ENCODE assay signal across 8 cellular contexts in genomic region chr10:103193107-103193819, GRCh38. TPM values are rescaled to one million over a fixed set of nuclear protein-coding genes. Genes with fewer than 3 reads are reported as not detected.
DNase-seq lines count a peak whose midpoint lies in the region; ATAC-seq, FAIRE-seq and TF ChIP-seq lines count a peak whose summit lies in the region.

NT5C2 (minus strand) TSS chr10:103193272; CDS start chr10:103174958, 18,314 bp downstream.

- H3K4me1 ChIP-seq in MM.1S (ENCODE audit: low read length) (peaks cover 25% of the 10 kb centered on the region), upper lobe of left lung (peaks cover 39 to 56% (median 51%) of the 10 kb centered on the region in 4 donors)

- H3K9me3 Mint-ChIP-seq in T-helper 1 cell treated with Interleukin-12 subunit alpha and Interleukin-12 subunit beta and Interleukin-4 antibody, amounts not matched to agents 30 μg/mL and 1 μg/mL, for 36 hours = no peaks in the 10 kb centered on the region
- H3K9me3 Mint-ChIP-seq in progenitor cell of endocrine pancreas (ENCODE audit: low read depth) = no peaks in the 10 kb centered on the region

- TF ChIP-seq EP300 in upper lobe of left lung (IDR thresholded peaks at IDR 0.05) = no peak

- peak within 1 kb of the TSS; percentile 99 for H3K4me3 Mint-ChIP-seq in T-helper 1 cell treated with Interleukin-12 subunit alpha and Interleukin-12 subunit beta and Interleukin-4 antibody, amounts not matched to agents 30 μg/mL and 1 μg/mL, for 36 hours
- peak within 1 kb of the TSS; percentile 99 for H3K4me3 Mint-ChIP-seq in progenitor cell of endocrine pancreas (ENCODE audit: low read depth)

- peak within 1 kb of the TSS; percentile 96 for H3K9ac ChIP-seq in MM.1S (ENCODE audit: low read length)

- no peak for FAIRE-seq in H54 (lab: Jason Lieb, UNC)

- H3F3A ChIP-seq in MM.1S (ENCODE audit: insufficient read depth, low read length) = peaks cover 9% of the 10 kb centered on the region; the same call in 1 of the 2 replicates

- H3K79me2 ChIP-seq in MM.1S (ENCODE audit: low read length) = peaks cover 46% of the 10 kb centered on the region

- H3K4me2 ChIP-seq in MM.1S (ENCODE audit: low read depth, low read length) = peak within 1 kb of the TSS; percentile 99

- H3K27ac Mint-ChIP-seq in T-helper 1 cell treated with Interleukin-12 subunit alpha and Interleukin-12 subunit beta and Interleukin-4 antibody, amounts not matched to agents 30 μg/mL and 1 μg/mL, for 36 hours = peak within 1 kb of the TSS; percentile 100
- peak within 1 kb of the TSS; percentile 99 for H3K27ac Mint-ChIP-seq in progenitor cell of endocrine pancreas

- peaks cover 37% of the 10 kb centered on the region for H3K4me1 Mint-ChIP-seq in T-helper 1 cell treated with Interleukin-12 subunit alpha and Interleukin-12 subunit beta and Interleukin-4 antibody, amounts not matched to agents 30 μg/mL and 1 μg/mL, for 36 hours (ENCODE audit: low read depth)
- H3K4me1 Mint-ChIP-seq in progenitor cell of endocrine pancreas (ENCODE audit: low read depth) = peaks cover 35% of the 10 kb centered on the region

- no peaks in the 10 kb centered on the region for H3K27me3 ChIP-seq in MM.1S (replicated peaks; ENCODE audit: insufficient read depth, low read length)
- no peaks in the 10 kb centered on the region for H3K27me3 ChIP-seq in upper lobe of left lung

- H3K36me3 Mint-ChIP-seq in T-helper 1 cell treated with Interleukin-12 subunit alpha and Interleukin-12 subunit beta and Interleukin-4 antibody, amounts not matched to agents 30 μg/mL and 1 μg/mL, for 36 hours (ENCODE audit: low read depth) = peaks cover 13% of the 10 kb centered on the region
- peaks cover 4% of the 10 kb centered on the region for H3K36me3 Mint-ChIP-seq in progenitor cell of endocrine pancreas (ENCODE audit: insufficient read depth)

- no peaks in the 10 kb centered on the region; the same call in 1 of the 2 replicates for H4K20me1 ChIP-seq in MM.1S (ENCODE audit: insufficient read depth, low read length)

- peak within 1 kb of the TSS; percentile 80; the same call in 1 of the 2 replicates for H3K27ac ChIP-seq in MM.1S (ENCODE audit: low read length)
- H3K27ac ChIP-seq in upper lobe of left lung = peak within 1 kb of the TSS; percentile 96 to 99 (median 98)

- intact Hi-C loops in left cardiac atrium (cut with DNase I) = loop anchor here in 1 of 2 donors (5.0 to 10.0 kb wide), 2 partner anchors 46 to 52 kb away; partner anchors contain the start of gene RPEL1

- in situ Hi-C loops in G401 (cut with HindIII; ENCODE audit: low sequenced_read_pairs) = no loop called here

- TF ChIP-seq CTCF in MM.1S (IDR thresholded peaks at IDR 0.05; ENCODE audit: low read length) (no peak), progenitor cell of endocrine pancreas (IDR thresholded peaks at IDR 0.05; ENCODE audit: unreplicated experiment) (no peak), upper lobe of left lung (IDR thresholded peaks at IDR 0.05) (no peak)

- no peaks in the 10 kb centered on the region for H3K9me2 ChIP-seq in MM.1S (replicated peaks; ENCODE audit: insufficient read depth, low read length)

- peak within 1 kb of the TSS; percentile 97 for H2AFZ ChIP-seq in MM.1S (ENCODE audit: low read length)

- WGBS in upper lobe of left lung, 2 donors = 23 to 67% methylated on average over 2 to 9 of the region's 62 CpGs

- H3K36me3 ChIP-seq in MM.1S (replicated peaks; ENCODE audit: insufficient read depth, low read length) = no peaks in the 10 kb centered on the region
- H3K36me3 ChIP-seq in upper lobe of left lung = no peaks in the 10 kb centered on the region

- no peaks in the 10 kb centered on the region for H3K27me3 Mint-ChIP-seq in T-helper 1 cell treated with Interleukin-12 subunit alpha and Interleukin-12 subunit beta and Interleukin-4 antibody, amounts not matched to agents 30 μg/mL and 1 μg/mL, for 36 hours (ENCODE audit: low read depth)
- H3K27me3 Mint-ChIP-seq in progenitor cell of endocrine pancreas = no peaks in the 10 kb centered on the region

- H3K4me3 ChIP-seq in MM.1S (ENCODE audit: low read length) = peak within 1 kb of the TSS; percentile 97
- peak within 1 kb of the TSS; percentile 66 to 93 (median 88) for H3K4me3 ChIP-seq in upper lobe of left lung

- DNase-seq in G401 (ENCODE audit: low spot score) = peak; percentile 70
- DNase-seq in H54 (ENCODE audit: insufficient read length, low spot score) = peak; percentile 63
- peak; percentile 78 for DNase-seq in MM.1S
- DNase-seq in amniotic epithelial cell (ENCODE audit: low read depth) = peak; percentile 71
- peak; percentile 85 for DNase-seq in left cardiac atrium
- DNase-seq in progenitor cell of endocrine pancreas (ENCODE audit: low spot score, unreplicated experiment) = peak; percentile 60
- DNase-seq in upper lobe of left lung = peak; percentile 82 to 97

- TF ChIP-seq POLR2A in H54 (IDR thresholded peaks at IDR 0.05; ENCODE audit: low read depth, low read length) (peak; percentile 78), upper lobe of left lung (IDR thresholded peaks at IDR 0.05) (peak in 1 of 4 donors; percentile 13)

- H3K9me3 ChIP-seq in MM.1S (replicated peaks; ENCODE audit: insufficient read depth, low read length) = no peaks in the 10 kb centered on the region
- no peaks in the 10 kb centered on the region for H3K9me3 ChIP-seq in upper lobe of left lung

- ATAC-seq in left cardiac atrium = peak; percentile 95 to 97
- peak; percentile 94 to 97 for ATAC-seq in upper lobe of left lung (ENCODE audit: low FRiP score in 2 of 2)

RNA-seq across cellular contexts. Expression of gene NT5C2, which starts in this region (rescaled TPM):
- 71.2 and 121 TPM in 2 replicates for total RNA-seq in G401 (2014; rRNA removed; shearing (Covaris generic))
- total RNA-seq in left cardiac atrium (10 to 100 TPM; 38.9 to 45.0 TPM), progenitor cell of endocrine pancreas (131 and 135 TPM in 2 replicates), upper lobe of left lung (100 to 1,000 TPM in 2 of 6 donors, 10 to 100 TPM in 4; 47.4 to 122 (median 85.1) TPM)

Comparison
In these comparisons a context has a peak if more than half of its experiments do, and no peak if none do; other contexts are left out.
1. Peak in every context shown above with its lines: DNase-seq, ATAC-seq, H3K4me3 ChIP-seq and H3K27ac ChIP-seq.